Comparison of ENCODE assay signal across 8 cellular contexts in genomic region chr3:71581451-71581980, GRCh38. TPM values are rescaled to one million over a fixed set of nuclear protein-coding genes. Genes with fewer than 3 reads are reported as not detected.
DNase-seq lines count a peak whose midpoint lies in the region; ATAC-seq and TF ChIP-seq lines count a peak whose summit lies in the region.

No MANE protein-coding gene starts in this region.

- H3K4me1 ChIP-seq in Karpas-422 (ENCODE audit: low read length) = peaks cover 64% of the 10 kb centered on the region
- H3K4me1 ChIP-seq in transverse colon = peaks cover 17 to 64% (median 37%) of the 10 kb centered on the region in 4 donors

- H3K36me3 ChIP-seq in Karpas-422 (ENCODE audit: insufficient read depth, low read length) = peaks cover 8% of the 10 kb centered on the region; the same call in 1 of the 2 replicates
- no peaks in the 10 kb centered on the region for H3K36me3 ChIP-seq in transverse colon

- no peak overlapping the region for H2AFZ ChIP-seq in Karpas-422 (ENCODE audit: low read length)

- peaks cover 62% of the 10 kb centered on the region for H3K79me2 ChIP-seq in Karpas-422 (ENCODE audit: low read length)

- 0% methylated on average over 36 of the region's 51 CpGs; no CpG with 5 or more reads in 1 of the 2 donors for WGBS in transverse colon (ENCODE audit: low coverage in 1 of 2), 2 donors

- H3K9me2 ChIP-seq in Karpas-422 (replicated peaks; ENCODE audit: insufficient read depth, low read length) = no peaks in the 10 kb centered on the region

- H3K4me2 ChIP-seq in Karpas-422 (ENCODE audit: low read depth, low read length, poor library complexity, severe bottlenecking) = peak overlapping the region; percentile 93

- H3K4me3 ChIP-seq in Karpas-422 (ENCODE audit: low read length) (peak overlapping the region; percentile 81), fibroblast of the aortic adventitia (ENCODE audit: low read depth, low read length) (peak overlapping the region; percentile 76), transverse colon (peak overlapping the region; percentile 66 to 87 (median 70))

- no peaks in the 10 kb centered on the region for H3K9me3 Mint-ChIP-seq in nephron progenitor cell

- peaks cover 8% of the 10 kb centered on the region for H3K27me3 Mint-ChIP-seq in nephron progenitor cell (ENCODE audit: low read depth, poor library complexity)

- peak overlapping the region; percentile 92 for H3K4me3 Mint-ChIP-seq in nephron progenitor cell

- no peak for TF ChIP-seq POLR2A in transverse colon (IDR thresholded peaks at IDR 0.05)

- H3K9me3 ChIP-seq in Karpas-422 (ENCODE audit: low read length) (no peaks in the 10 kb centered on the region), transverse colon (no peaks in the 10 kb centered on the region)

- H3K27ac Mint-ChIP-seq in nephron progenitor cell = peak overlapping the region; percentile 98

- ATAC-seq in GM19328 (IDR thresholded peaks at IDR 0.05; ENCODE audit: unreplicated experiment) (no peak), HG02840 (IDR thresholded peaks at IDR 0.05; ENCODE audit: low FRiP score, unreplicated experiment) (no peak)

- peak overlapping the region; percentile 98 for H3K9ac ChIP-seq in Karpas-422 (ENCODE audit: low read length)

- no peaks in the 10 kb centered on the region for H3K36me3 Mint-ChIP-seq in nephron progenitor cell (ENCODE audit: low read depth)

- no peaks in the 10 kb centered on the region for H4K20me1 ChIP-seq in Karpas-422 (ENCODE audit: insufficient read depth, low read depth, low read length)

- in situ Hi-C loops in transverse colon (cut with MboI; ENCODE audit: low pct_ligation_motif_present in 1 of 4, low pct_unique_long_range_greater_than_20kb in 1 of 4, low sequenced_read_pairs in 3 of 4) = loop anchor here in 2 of 4 donors (10.0 to 25.0 kb wide), 6 partner anchors 269 to 869 kb away; no protein-coding TSS in a partner anchor

- DNase-seq in AG20443 (ENCODE audit: low spot score) (peak; percentile 55), Karpas-422 (peak; percentile 84), activated T-helper 1 cell treated with Interleukin-2 at 50 U/mL for 16 hours (ENCODE audit: low read depth) (peak; percentile 17), fibroblast of the aortic adventitia (ENCODE audit: low read depth) (peak; percentile 58), nephron progenitor cell (peak; percentile 52), transverse colon (peak; percentile 40)

- TF ChIP-seq EP300 in transverse colon (IDR thresholded peaks at IDR 0.05; ENCODE audit: low read depth) = no peak

- H3K27ac ChIP-seq in Karpas-422 (ENCODE audit: low read length) = peak overlapping the region; percentile 97
- H3K27ac ChIP-seq in transverse colon = peak overlapping the region; percentile 97 to 100 (median 98)

- H3K4me1 Mint-ChIP-seq in nephron progenitor cell = peaks cover 70% of the 10 kb centered on the region

- H3K27me3 ChIP-seq in Karpas-422 (ENCODE audit: low read length) (no peaks in the 10 kb centered on the region), transverse colon (no peaks in the 10 kb centered on the region)

- no peak for TF ChIP-seq CTCF in fibroblast of the aortic adventitia (IDR thresholded peaks at IDR 0.05; ENCODE audit: insufficient read depth, low read length)
- TF ChIP-seq CTCF in nephron progenitor cell (IDR thresholded peaks at IDR 0.05) = no peak
- no peak for TF ChIP-seq CTCF in transverse colon (IDR thresholded peaks at IDR 0.05)

- intact Hi-C loops in transverse colon (cut with DNase I; ENCODE audit: low total_unique reads) = loop anchor here (5.0 to 10.0 kb wide), 4 partner anchors 269 to 1037 kb away; no protein-coding TSS in a partner anchor

RNA-seq across cellular contexts. Expression of gene FOXP1, which starts 2.0 kb away (rescaled TPM):
- 202 and 334 TPM in 2 replicates for total RNA-seq in Karpas-422 (2014; rRNA removed; shearing (Covaris generic); ENCODE audit: low replicate concordance)
- total RNA-seq in fibroblast of the aortic adventitia (ENCODE audit: low replicate concordance) (43.3 and 115 TPM in 2 replicates), transverse colon (100 to 1,000 TPM; 102 to 260 (median 150) TPM)

Comparison
In these comparisons a context has a peak if more than half of its experiments do, and no peak if none do; other contexts are left out.
1. DNase-seq: peak in every context shown above with its lines; median percentile 84 in Karpas-422; 58 in fibroblast of the aortic adventitia; 55 in AG20443; 52 in nephron progenitor cell; 40 in transverse colon; 17 in activated T-helper 1 cell treated with Interleukin-2 at 50 U/mL for 16 hours.